21 cellular contexts compared by ENCODE assay signal in the genomic region with DNA sequence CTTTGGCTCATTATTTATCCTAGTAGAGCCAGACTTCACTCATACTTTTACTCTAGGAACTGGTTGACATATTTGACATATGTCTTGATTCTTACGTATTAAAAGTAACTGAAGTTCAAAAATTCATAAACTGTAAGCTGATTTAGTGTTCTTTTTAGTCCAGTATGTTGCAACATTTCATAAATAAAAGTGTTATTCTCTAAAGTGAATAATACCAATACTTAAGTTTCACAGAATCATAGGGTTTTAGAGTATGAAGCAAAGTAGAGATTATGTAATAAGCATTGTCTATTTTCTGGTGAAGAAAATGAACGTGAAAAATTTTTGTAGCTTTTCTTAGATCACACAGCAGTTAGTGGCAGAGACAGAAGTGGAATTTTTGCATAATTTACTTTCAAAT.
DNase-seq lines count a peak whose midpoint lies in the region; ATAC-seq, FAIRE-seq and TF ChIP-seq lines count a peak whose summit lies in the region.
"Had no signal": no experiment of that assay in that cellular context is flagged by ENCODE, and none has a peak within 500 bp of the region (broad histone marks: within the 10 kb centered on the region; RNA-seq: fewer than 3 reads in every experiment).

No MANE protein-coding gene starts in this region.

- H3K9me2 ChIP-seq in GM23248 (ENCODE audit: insufficient read depth): no peaks in the 10 kb centered on the region

- no peak for TF ChIP-seq CTCF in kidney (IDR thresholded peaks at IDR 0.05; ENCODE audit: borderline replicate concordance, extremely low read depth, insufficient read depth)
- TF ChIP-seq CTCF in smooth muscle cell (IDR thresholded peaks at IDR 0.05; ENCODE audit: borderline replicate concordance, insufficient read depth, poor library complexity, severe bottlenecking): no peak

- no peaks in the 10 kb centered on the region for H3K79me2 ChIP-seq in GM23248 (ENCODE audit: insufficient read depth)
- H3K79me2 ChIP-seq in smooth muscle cell (ENCODE audit: low read depth): peaks cover 7% of the 10 kb centered on the region

- H3K27me3 ChIP-seq in GM23248 (replicated peaks; ENCODE audit: insufficient read depth) (no peaks in the 10 kb centered on the region), smooth muscle cell (ENCODE audit: low read depth) (no peaks in the 10 kb centered on the region)
- H3K27me3 ChIP-seq: MG63 had no signal

- peak; percentile 14 for DNase-seq in GM23248
- DNase-seq in SK-N-MC (ENCODE audit: low read depth, low spot score): no peak
- no peak for DNase-seq in kidney
- DNase-seq in smooth muscle cell (lab: John Stamatoyannopoulos, UW; ENCODE audit: unreplicated experiment): no peak
- DNase-seq in SW 1271 (lab: John Stamatoyannopoulos, UW): no peak
- DNase-seq in activated gamma-delta T cell treated with Interleukin-2 at 50 U/mL for 16 hours: no peak
- DNase-seq: ACHN; C1 segment of cervical spinal cord; CD8-positive, alpha-beta T cell; DMS153; GOT3; MG63; NCI-H1417; NCI-H1694 treated with DMSO at 0.1 percent for 48 hours; NCI-H2081 treated with DMSO at 0.1 percent for 48 hours; NCI-H446; NCI-H526 treated with DMSO at 0.1 percent for 48 hours; OCI-M1 had no signal

- H3K4me2 ChIP-seq in GM23248 (ENCODE audit: unreplicated experiment) (peak overlapping the region; percentile 59), smooth muscle cell (peak overlapping the region; percentile 26)

- H3K36me3 ChIP-seq in GM23248 (ENCODE audit: low read depth) (no peaks in the 10 kb centered on the region), SK-N-MC (ENCODE audit: insufficient read depth, low read length) (no peaks in the 10 kb centered on the region), kidney (ENCODE audit: control insufficient read depth in 1 of 2, insufficient read depth in 2 of 2, low read length in 2 of 2) (no peaks in the 10 kb centered on the region), smooth muscle cell (ENCODE audit: low read depth) (no peaks in the 10 kb centered on the region)
- H3K36me3 ChIP-seq: MG63 had no signal

- no peak for ATAC-seq in GM19463 (IDR thresholded peaks at IDR 0.05; ENCODE audit: unreplicated experiment)
- ATAC-seq: CD8-positive, alpha-beta T cell had no signal

- H3K27ac ChIP-seq in GM23248 (peak overlapping the region; percentile 28; the same call in 1 of the 2 replicates), SK-N-MC (peak overlapping the region; percentile 35; the same call in 1 of the 2 replicates), kidney (ENCODE audit: low read depth in 2 of 2, low read length in 2 of 2) (no peak overlapping the region), smooth muscle cell (ENCODE audit: low read depth) (peak overlapping the region; percentile 58)

- 12 to 14% methylated on average over 2 of the region's 2 CpGs for WGBS in GM23248 (ENCODE audit: low coverage in 1 of 2, low lambda C conversion rate in 2 of 2, missing lambda C conversion rate in 2 of 2), 2 experiments
- WGBS in smooth muscle cell (ENCODE audit: low lambda C conversion rate): 94% methylated on average over 2 of the region's 2 CpGs

- H3F3A ChIP-seq in GM23248 (ENCODE audit: insufficient read depth): peaks cover 45% of the 10 kb centered on the region; the same call in 1 of the 2 replicates
- H3F3A ChIP-seq in smooth muscle cell (ENCODE audit: low read depth): no peaks in the 10 kb centered on the region

- H3K9ac ChIP-seq in GM23248 (no peak overlapping the region), SK-N-MC (ENCODE audit: insufficient read length) (no peak overlapping the region), kidney (ENCODE audit: low read length in 2 of 2) (no peak overlapping the region), smooth muscle cell (ENCODE audit: low read depth) (no peak overlapping the region)

- H3K4me1 ChIP-seq in GM23248 (ENCODE audit: insufficient read depth) (peaks cover 58% of the 10 kb centered on the region), kidney (ENCODE audit: control insufficient read depth in 1 of 2, insufficient read depth in 1 of 2, low read depth in 1 of 2, low read length in 2 of 2) (no peaks in the 10 kb centered on the region), smooth muscle cell (ENCODE audit: low read depth) (peaks cover 13% of the 10 kb centered on the region)

- no peak overlapping the region for H3K4me3 ChIP-seq in GM23248
- H3K4me3 ChIP-seq in SK-N-MC: no peak overlapping the region
- no peak overlapping the region for H3K4me3 ChIP-seq in kidney (ENCODE audit: low read length in 2 of 2)
- H3K4me3 ChIP-seq in smooth muscle cell: no peak overlapping the region
- H3K4me3 ChIP-seq: MG63 had no signal

- intact Hi-C loops in kidney (cut with DNase I): no loop called here

- H2AFZ ChIP-seq in GM23248: no peak overlapping the region
- no peak overlapping the region for H2AFZ ChIP-seq in smooth muscle cell (ENCODE audit: low read depth)

- H3K9me3 ChIP-seq in GM23248 (ENCODE audit: low read depth) (no peaks in the 10 kb centered on the region), SK-N-MC (ENCODE audit: low read depth, low read length) (no peaks in the 10 kb centered on the region), kidney (ENCODE audit: control insufficient read depth in 1 of 2, low read length in 2 of 2) (no peaks in the 10 kb centered on the region), smooth muscle cell (replicated peaks; ENCODE audit: low read depth) (no peaks in the 10 kb centered on the region)
- H3K9me3 ChIP-seq: MG63 had no signal

- in situ Hi-C loops in GM23248 (cut with MboI): no loop called here

- H4K20me1 ChIP-seq in GM23248 (ENCODE audit: insufficient read depth) (no peaks in the 10 kb centered on the region), smooth muscle cell (ENCODE audit: low read depth) (no peaks in the 10 kb centered on the region)

- peak; percentile 39 for FAIRE-seq in kidney (lab: Jason Lieb, UNC)
- FAIRE-seq: GM12891, RCC 7860 had no signal

Comparison
In these comparisons a context has a peak if more than half of its experiments do, and no peak if none do; other contexts are left out.
1. H3K27ac ChIP-seq: peak in GM23248 (single experiment), SK-N-MC (single experiment) and smooth muscle cell (single experiment); none in kidney (0 of 2).